8 cellular contexts compared by ENCODE assay signal in the genomic region with DNA sequence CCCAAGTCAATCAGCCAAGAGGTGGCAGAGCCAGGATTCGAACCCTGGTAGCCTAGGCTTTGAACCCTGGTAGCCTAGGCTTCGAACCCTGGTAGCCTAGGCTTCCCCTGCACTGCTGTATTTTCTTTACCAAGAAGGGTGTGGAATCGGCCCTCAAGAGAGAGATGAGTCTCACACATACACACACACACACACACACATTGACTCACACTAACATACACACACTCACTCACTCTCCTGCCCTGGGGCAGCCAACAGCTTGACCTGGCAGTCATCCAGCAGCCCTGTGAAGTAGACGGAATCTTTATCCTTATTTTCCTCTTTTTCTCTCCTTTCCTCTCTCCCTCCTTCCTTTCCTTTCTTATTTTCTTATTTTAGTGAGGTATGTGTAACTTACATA. TPM values are rescaled to one million over a fixed set of nuclear protein-coding genes. Genes with fewer than 3 reads are reported as not detected.
DNase-seq lines count a peak whose midpoint lies in the region; ATAC-seq and TF ChIP-seq lines count a peak whose summit lies in the region.
"Had no signal": no experiment of that assay in that cellular context is flagged by ENCODE, and none has a peak within 500 bp of the region (broad histone marks: within the 10 kb centered on the region; RNA-seq: fewer than 3 reads in every experiment).

No MANE protein-coding gene starts in this region.

- H3K36me3 ChIP-seq in thyroid gland, result no peaks in the 10 kb centered on the region

- no peaks in the 10 kb centered on the region for H3K27me3 Mint-ChIP-seq in IgD-negative memory B cell

- H3K27ac Mint-ChIP-seq in IgD-negative memory B cell, result peak overlapping the region in 2 of 3 donors; percentile 41 to 69

- intact Hi-C loops in thyroid gland (cut with DNase I), result loop anchor here (5.0 kb wide), 2 partner anchors 36 to 131 kb away; a partner anchor contains a TSS

- H3K9me3 Mint-ChIP-seq in IgD-negative memory B cell, result no peaks in the 10 kb centered on the region

- H3K27me3 ChIP-seq in thyroid gland, result no peaks in the 10 kb centered on the region

- no peak for TF ChIP-seq POLR2A in thyroid gland (IDR thresholded peaks at IDR 0.05)

- ATAC-seq in left lobe of liver (peak; percentile 27), HG03342 (IDR thresholded peaks at IDR 0.05; ENCODE audit: unreplicated experiment) (no peak)

- peaks cover 39 to 55% of the 10 kb centered on the region in 2 donors for H3K4me1 ChIP-seq in thyroid gland

- H3K4me3 ChIP-seq in astrocyte of the spinal cord (ENCODE audit: low read depth, low read length) (no peak overlapping the region), thyroid gland (replicated peaks in 1 of 3) (no peak overlapping the region)

- H3K27ac ChIP-seq in thyroid gland, result peak overlapping the region; percentile 93 to 99 (median 99)

- H3K9me3 ChIP-seq in thyroid gland, result no peaks in the 10 kb centered on the region

- DNase-seq in astrocyte of the spinal cord (ENCODE audit: low read depth, low spot score) (peak; percentile 94), left lobe of liver (ENCODE audit: low spot score) (peak; percentile 73), thyroid gland (peak; percentile 83 to 84), NOMO-1 (lab: John Stamatoyannopoulos, UW; ENCODE audit: unreplicated experiment in 2 of 2) (no peak)
- no peak for DNase-seq in activated CD4-positive, CD25-positive, alpha-beta regulatory T cell (lab: John Stamatoyannopoulos, UW)
- DNase-seq: activated CD4-positive, CD25-positive, alpha-beta regulatory T cell treated with anti-CD3 and anti-CD28 coated beads, Interleukin-2, amount 50 U/mL, for 72 hours had no signal

- peaks cover 0 to 3% (median 0%) of the 10 kb centered on the region in 3 donors for H3K4me1 Mint-ChIP-seq in IgD-negative memory B cell

- H3K4me3 Mint-ChIP-seq in IgD-negative memory B cell, result no peak overlapping the region

- peaks cover 1% of the 10 kb centered on the region for H3K36me3 Mint-ChIP-seq in IgD-negative memory B cell

- in situ Hi-C loops in astrocyte of the spinal cord (cut with HindIII; ENCODE audit: low sequenced_read_pairs), result no loop called here

- 40 to 43% methylated on average over 4 of the region's 4 CpGs for WGBS in thyroid gland, 2 donors

- no peak for TF ChIP-seq CTCF in astrocyte of the spinal cord (IDR thresholded peaks at IDR 0.05; ENCODE audit: low read depth, low read length)
- TF ChIP-seq CTCF in thyroid gland (IDR thresholded peaks at IDR 0.05), result no peak

RNA-seq across cellular contexts. Expression of a gene that starts 55.4 kb away (rescaled TPM):
- polyA plus RNA-seq in IgD-negative memory B cell, result 27.9 TPM
- total RNA-seq in left lobe of liver (16.3 TPM), thyroid gland (10 to 100 TPM; 27.2 to 46.7 (median 42.9) TPM)

Comparison
In these comparisons a context has a peak if more than half of its experiments do, and no peak if none do; other contexts are left out.
1. DNase-seq: peak in astrocyte of the spinal cord (single experiment), left lobe of liver (single experiment) and thyroid gland (2 of 2); none in NOMO-1 (0 of 2) and activated CD4-positive, CD25-positive, alpha-beta regulatory T cell (0 of 4).